1 cellular context compared by ENCODE assay signal in the genomic region with DNA sequence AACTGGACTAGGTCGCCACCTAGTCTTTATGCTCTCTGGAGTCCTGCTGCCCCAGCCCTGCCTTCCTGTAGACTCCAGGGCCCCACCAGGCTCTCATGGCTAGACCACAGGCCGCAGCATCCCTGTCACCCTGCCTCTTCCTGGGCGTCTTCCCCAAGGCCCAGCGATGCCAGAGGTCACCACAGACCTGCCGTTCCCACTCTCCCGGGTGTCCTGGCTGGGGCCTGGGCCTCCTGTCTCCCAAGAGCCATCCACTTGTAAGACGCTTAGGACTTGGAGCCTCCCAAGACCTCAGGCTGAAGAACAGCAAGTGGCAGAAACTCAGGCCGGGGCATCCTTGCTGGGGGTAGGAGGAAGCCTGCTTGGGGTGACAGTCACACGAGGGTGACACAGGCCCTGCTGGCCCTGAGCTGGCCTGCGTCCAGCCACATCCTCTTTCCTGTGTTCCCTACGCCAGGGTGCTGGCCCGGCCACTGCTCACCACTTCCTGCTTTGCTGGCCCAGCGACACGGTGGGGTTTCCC.
TF ChIP-seq lines count a peak whose summit lies in the region.

No MANE protein-coding gene starts in this region.

TF ChIP-seq in H1, 55 proteins besides CTCF, POLR2A, EP300 and RAD21:
- no peak for TF ChIP-seq PHF8 (conservative IDR thresholded peaks at IDR 0.05; ENCODE audit: low read depth, low read length)
- TF ChIP-seq SP1 (IDR thresholded peaks at IDR 0.05; ENCODE audit: low read depth, low read length), result no peak
- no peak for TF ChIP-seq CEBPB (IDR thresholded peaks at IDR 0.05; ENCODE audit: low read depth, low read length)
- no peak for TF ChIP-seq JUN (IDR thresholded peaks at IDR 0.05; ENCODE audit: low read depth, low read length)
- TF ChIP-seq RNF2 (IDR thresholded peaks at IDR 0.05; ENCODE audit: borderline replicate concordance, low read depth, low read length, missing control alignments, poor library complexity, severe bottlenecking), result no peak
- TF ChIP-seq, protein P1, sequence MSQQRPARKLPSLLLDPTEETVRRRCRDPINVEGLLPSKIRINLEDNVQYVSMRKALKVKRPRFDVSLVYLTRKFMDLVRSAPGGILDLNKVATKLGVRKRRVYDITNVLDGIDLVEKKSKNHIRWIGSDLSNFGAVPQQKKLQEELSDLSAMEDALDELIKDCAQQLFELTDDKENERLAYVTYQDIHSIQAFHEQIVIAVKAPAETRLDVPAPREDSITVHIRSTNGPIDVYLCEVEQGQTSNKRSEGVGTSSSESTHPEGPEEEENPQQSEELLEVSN (IDR thresholded peaks at IDR 0.05), result no peak
- no peak for TF ChIP-seq BCL11A (IDR thresholded peaks at IDR 0.05; ENCODE audit: low read depth in 2 of 2, low read length in 2 of 2)
- TF ChIP-seq SIRT6 (IDR thresholded peaks at IDR 0.05; ENCODE audit: low read length), result no peak
- TF ChIP-seq POLR2AphosphoS5 (IDR thresholded peaks at IDR 0.05; ENCODE audit: low read depth, low read length), result no peak
- no peak for TF ChIP-seq CHD1 (IDR thresholded peaks at IDR 0.05; ENCODE audit: low read depth, low read length)
- no peak for TF ChIP-seq HDAC2 (IDR thresholded peaks at IDR 0.05; ENCODE audit: borderline replicate concordance in 1 of 2, low read depth in 2 of 2, low read length in 2 of 2)
- no peak for TF ChIP-seq TBP (IDR thresholded peaks at IDR 0.05; ENCODE audit: low read depth, low read length)
